In genomic region chr3:126399348-126399730, GRCh38 we compare ENCODE assay signal across 12 cellular contexts. TPM values are rescaled to one million over a fixed set of nuclear protein-coding genes. Genes with fewer than 3 reads are reported as not detected.
DNase-seq lines count a peak whose midpoint lies in the region; ATAC-seq, FAIRE-seq and TF ChIP-seq lines count a peak whose summit lies in the region.
"Had no signal": no experiment of that assay in that cellular context is flagged by ENCODE, and none has a peak within 500 bp of the region (broad histone marks: within the 10 kb centered on the region; RNA-seq: fewer than 3 reads in every experiment).

No MANE protein-coding gene starts in this region.

- peaks cover 5% of the 10 kb centered on the region for H3K9me3 Mint-ChIP-seq in mesothelial cell of epicardium

- TF ChIP-seq CTCF in NB4 (IDR thresholded peaks at IDR 0.05; ENCODE audit: low read depth, low read length) (no peak), kidney epithelial cell (IDR thresholded peaks at IDR 0.05; ENCODE audit: insufficient read depth, low read length, poor library complexity, severe bottlenecking) (no peak), mesothelial cell of epicardium (IDR thresholded peaks at IDR 0.05; ENCODE audit: unreplicated experiment) (no peak)

- DNase-seq in NB4 (ENCODE audit: low read depth) = peak; percentile 52
- DNase-seq in kidney epithelial cell (ENCODE audit: low read depth) = peak; percentile 18
- DNase-seq in A172 (ENCODE audit: low spot score) = no peak
- DNase-seq in GM12891 (ENCODE audit: insufficient read length, low spot score) = no peak
- DNase-seq in stimulated activated CD4-positive, alpha-beta T cell treated with anti-CD3 and anti-CD28 coated beads, Interleukin-4, amount 100 ng/mL, for 24 hours = no peak
- no peak for DNase-seq in mesothelial cell of epicardium (ENCODE audit: low spot score in 2 of 2, unreplicated experiment in 2 of 2)
- DNase-seq: adrenal gland, NCI-H524 treated with DMSO at 0.1 percent for 48 hours had no signal

- TF ChIP-seq POLR2A in GM18505 (IDR thresholded peaks at IDR 0.05; ENCODE audit: borderline replicate concordance, extremely low read depth, insufficient read depth, insufficient read length) (no peak), NB4 (IDR thresholded peaks at IDR 0.05; ENCODE audit: extremely low read depth, insufficient read length) (no peak), GM12891 (IDR thresholded peaks at IDR 0.05; ENCODE audit: low read depth, low read length) (no peak)

- H3K27me3 ChIP-seq in kidney epithelial cell (ENCODE audit: control insufficient read depth, insufficient read depth, low read length) = peaks cover 15% of the 10 kb centered on the region

- no peak overlapping the region for H3K27ac Mint-ChIP-seq in mesothelial cell of epicardium

- H3K36me3 ChIP-seq in kidney epithelial cell (ENCODE audit: control insufficient read depth, insufficient read depth, low read length) = no peaks in the 10 kb centered on the region
- H3K36me3 ChIP-seq: adrenal gland, sigmoid colon had no signal

- no peaks in the 10 kb centered on the region for H3K36me3 Mint-ChIP-seq in mesothelial cell of epicardium

- H3K4me3 ChIP-seq in NB4 (ENCODE audit: low read depth, low read length) (no peak overlapping the region), kidney epithelial cell (ENCODE audit: low read depth, low read length) (no peak overlapping the region)
- H3K4me3 ChIP-seq: adrenal gland, sigmoid colon had no signal

- ATAC-seq in GM18505 (IDR thresholded peaks at IDR 0.05; ENCODE audit: unreplicated experiment) (peak; percentile 62), HG02610 (IDR thresholded peaks at IDR 0.05; ENCODE audit: unreplicated experiment) (peak; percentile 74)

- no peaks in the 10 kb centered on the region for H3K4me1 Mint-ChIP-seq in mesothelial cell of epicardium

- FAIRE-seq in GM12891 (lab: Jason Lieb, UNC) = no peak

- H3K4me3 Mint-ChIP-seq in mesothelial cell of epicardium = no peak overlapping the region

- peaks cover 18% of the 10 kb centered on the region for H3K27me3 Mint-ChIP-seq in mesothelial cell of epicardium (ENCODE audit: low read depth)

TF ChIP-seq in GM12891, 5 proteins besides CTCF, POLR2A, EP300 and RAD21:
- no peak for TF ChIP-seq POU2F2 (IDR thresholded peaks at IDR 0.05; ENCODE audit: low read depth, low read length)

RNA-seq across cellular contexts. Expression of gene CFAP100, which starts 4.6 kb away (rescaled TPM):
- total RNA-seq in kidney epithelial cell = not detected in 2 replicates
- not detected in 2 replicates for total RNA-seq in A172 (2014; rRNA removed; shearing (Covaris generic))
- not detected for polyA plus RNA-seq in GM12891 (2012; ENCODE audit: low read depth, missing spikeins)
- not detected in 3 replicates for total RNA-seq in mesothelial cell of epicardium
- total RNA-seq: adrenal gland; sigmoid colon; T-helper 1 cell treated with Interleukin-12 subunit alpha and Interleukin-12 subunit beta and Interleukin-4 antibody, amounts not matched to agents 30 ng/mL and 1 ng/mL, for 36 hours had no signal
- polyA plus RNA-seq: adrenal gland, sigmoid colon had no signal

RNA-seq across cellular contexts. Expression of gene KLF15, which starts 42.1 kb away (rescaled TPM):
- total RNA-seq in kidney epithelial cell = 0.55 and 0.67 TPM in 2 replicates
- 0.03 and 0.31 TPM in 2 replicates for total RNA-seq in A172 (2014; rRNA removed; shearing (Covaris generic))
- not detected for polyA plus RNA-seq in GM12891 (2012; ENCODE audit: low read depth, missing spikeins)
- 1.1 to 1.9 TPM (median 1.4 TPM) in 3 replicates for total RNA-seq in mesothelial cell of epicardium
- total RNA-seq: T-helper 1 cell treated with Interleukin-12 subunit alpha and Interleukin-12 subunit beta and Interleukin-4 antibody, amounts not matched to agents 30 ng/mL and 1 ng/mL, for 36 hours had no signal

Comparison
In these comparisons a context has a peak if more than half of its experiments do, and no peak if none do; other contexts are left out.
1. DNase-seq: peak in NB4 (single experiment) and kidney epithelial cell (single experiment); none in A172 (single experiment), GM12891 (single experiment), stimulated activated CD4-positive, alpha-beta T cell treated with anti-CD3 and anti-CD28 coated beads, Interleukin-4, amount 100 ng/mL, for 24 hours (single experiment) and mesothelial cell of epicardium (0 of 2).